Comparison of ENCODE assay signal across 18 cellular contexts in genomic region chr15:79635149-79635771, GRCh38.
"Had no signal": no experiment of that assay in that cellular context is flagged by ENCODE, and none has a peak within 500 bp of the region (broad histone marks: within the 10 kb centered on the region; RNA-seq: fewer than 3 reads in every experiment).

No MANE protein-coding gene starts in this region.

- H3K4me1 Mint-ChIP-seq: activated B cell treated with CpG ODN at 0.5 μM for 24 hours; stimulated activated naive CD8-positive, alpha-beta T cell treated with anti-CD3 and anti-CD28 coated beads, Interleukin-15, amount 100 ng/mL, for 72 hours had no signal

- H3K4me1 ChIP-seq: foreskin keratinocyte, left ventricle myocardium inferior, prostate gland, sigmoid colon, testis, upper lobe of right lung had no signal

- H3K36me3 ChIP-seq: brain microvascular endothelial cell, left ventricle myocardium inferior, prostate gland, sigmoid colon, upper lobe of right lung had no signal

- H3K27me3 ChIP-seq: brain microvascular endothelial cell, foreskin keratinocyte, sigmoid colon, testis had no signal

- DNase-seq: activated B cell treated with CpG ODN at 0.5 μM for 24 hours; activated CD4-positive, alpha-beta T cell treated with anti-CD3 and anti-CD28 coated beads, Interleukin-2, amount 50 U/mL, for 1 hour; activated effector memory CD4-positive, alpha-beta T cell treated with Interleukin-2 at 50 U/mL for 16 hours; amniotic stem cell; dorsolateral prefrontal cortex; foreskin keratinocyte; head of caudate nucleus; left ventricle myocardium inferior; occipital lobe; sigmoid colon; stimulated activated CD4-positive, alpha-beta T cell treated with anti-CD3 and anti-CD28 coated beads, Interleukin-4, amount 100 ng/mL, for 1 hour; stimulated activated naive CD8-positive, alpha-beta T cell treated with anti-CD3 and anti-CD28 coated beads, Interleukin-15, amount 100 ng/mL, for 72 hours; T-helper 2 cell; testis; upper lobe of right lung had no signal

- H3K9me3 ChIP-seq: prostate gland, sigmoid colon, testis, upper lobe of right lung had no signal

- H3K4me3 ChIP-seq: dorsolateral prefrontal cortex, left ventricle myocardium inferior, prostate gland, sigmoid colon, testis, upper lobe of right lung had no signal

- H3K4me3 Mint-ChIP-seq: activated B cell treated with CpG ODN at 0.5 μM for 24 hours; stimulated activated naive CD8-positive, alpha-beta T cell treated with anti-CD3 and anti-CD28 coated beads, Interleukin-15, amount 100 ng/mL, for 72 hours had no signal

- H3K27ac ChIP-seq: brain microvascular endothelial cell, dorsolateral prefrontal cortex, foreskin keratinocyte, left ventricle myocardium inferior, prostate gland, sigmoid colon, testis, upper lobe of right lung had no signal

- H3K27ac Mint-ChIP-seq: activated B cell treated with CpG ODN at 0.5 μM for 24 hours; activated naive CD4-positive, alpha-beta T cell treated with anti-CD3 and anti-CD28 coated beads, Interleukin-2, amount 50 U/mL, for 72 hours; stimulated activated naive CD8-positive, alpha-beta T cell treated with anti-CD3 and anti-CD28 coated beads, Interleukin-15, amount 100 ng/mL, for 72 hours had no signal
